ENCODE assay signal across 8 cellular contexts in genomic region chr16:8959921-8960787, GRCh38. TPM values are rescaled to one million over a fixed set of nuclear protein-coding genes. Genes with fewer than 3 reads are reported as not detected.
DNase-seq lines count a peak whose midpoint lies in the region; ATAC-seq and TF ChIP-seq lines count a peak whose summit lies in the region.

No MANE protein-coding gene starts in this region.

- H3K9me3 Mint-ChIP-seq in activated naive CD8-positive, alpha-beta T cell treated with anti-CD3 and anti-CD28 coated beads, Interleukin-2, amount 50 U/mL, for 24 hours, result no peaks in the 10 kb centered on the region

- TF ChIP-seq CTCF in BE2C (IDR thresholded peaks at IDR 0.05; ENCODE audit: low read depth, low read length) (no peak), left lung (IDR thresholded peaks at IDR 0.05) (no peak)

- peaks cover 13% of the 10 kb centered on the region for H3K36me3 Mint-ChIP-seq in activated naive CD8-positive, alpha-beta T cell treated with anti-CD3 and anti-CD28 coated beads, Interleukin-2, amount 50 U/mL, for 24 hours (ENCODE audit: low read depth)

- H3K4me1 ChIP-seq in BE2C (peaks cover 38% of the 10 kb centered on the region), HUES48 (ENCODE audit: control insufficient read depth, insufficient read depth, low read length) (peaks cover 56% of the 10 kb centered on the region), left lung (peaks cover 52 to 84% of the 10 kb centered on the region in 2 donors)

- no peaks in the 10 kb centered on the region for H3K27me3 Mint-ChIP-seq in activated naive CD8-positive, alpha-beta T cell treated with anti-CD3 and anti-CD28 coated beads, Interleukin-2, amount 50 U/mL, for 24 hours

- H3K4me1 Mint-ChIP-seq in activated naive CD8-positive, alpha-beta T cell treated with anti-CD3 and anti-CD28 coated beads, Interleukin-2, amount 50 U/mL, for 24 hours, result peaks cover 78% of the 10 kb centered on the region

- no peak overlapping the region for H3K9ac ChIP-seq in HUES48 (ENCODE audit: low read depth, low read length)

- peak; percentile 16 for ATAC-seq in activated naive CD8-positive, alpha-beta T cell treated with anti-CD3 and anti-CD28 coated beads, Interleukin-2, amount 50 U/mL, for 24 hours
- no peak for ATAC-seq in left lung
- ATAC-seq in GM18519 (IDR thresholded peaks at IDR 0.05; ENCODE audit: low FRiP score, unreplicated experiment), result no peak
- no peak for ATAC-seq in HG03196 (IDR thresholded peaks at IDR 0.05; ENCODE audit: unreplicated experiment)

- H3K27ac ChIP-seq in HUES48 (ENCODE audit: low read depth, low read length) (peak overlapping the region; percentile 65), left lung (peak overlapping the region; percentile 26 to 68)

- H3K4me3 ChIP-seq in BE2C (ENCODE audit: low read depth, low read length), result peak overlapping the region; percentile 12; the same call in 1 of the 2 replicates
- H3K4me3 ChIP-seq in HUES48 (ENCODE audit: low read depth, low read length), result peak overlapping the region; percentile 42
- no peak overlapping the region for H3K4me3 ChIP-seq in left lung

- H3K27ac Mint-ChIP-seq in activated naive CD8-positive, alpha-beta T cell treated with anti-CD3 and anti-CD28 coated beads, Interleukin-2, amount 50 U/mL, for 24 hours, result peak overlapping the region; percentile 81

- H3K36me3 ChIP-seq in BE2C, result peaks cover 5% of the 10 kb centered on the region
- no peaks in the 10 kb centered on the region for H3K36me3 ChIP-seq in HUES48 (ENCODE audit: control insufficient read depth, insufficient read depth, low read length)
- no peaks in the 10 kb centered on the region for H3K36me3 ChIP-seq in left lung

- H3K9me3 ChIP-seq in BE2C (no peaks in the 10 kb centered on the region), HUES48 (ENCODE audit: control insufficient read depth, insufficient read depth, low read length) (no peaks in the 10 kb centered on the region), left lung (no peaks in the 10 kb centered on the region)

- no peaks in the 10 kb centered on the region for H3K27me3 ChIP-seq in BE2C
- peaks cover 9% of the 10 kb centered on the region for H3K27me3 ChIP-seq in HUES48 (ENCODE audit: control insufficient read depth, insufficient read depth, low read length)
- H3K27me3 ChIP-seq in left lung, result no peaks in the 10 kb centered on the region

- intact Hi-C loops in left lung (cut with DNase I), result no loop called here

- DNase-seq in BE2C (no peak), left lung (no peak), COLO829 (ENCODE audit: low spot score) (no peak), kidney glomerular epithelial cell (lab: John Stamatoyannopoulos, UW) (no peak)
- DNase-seq in activated naive CD8-positive, alpha-beta T cell treated with anti-CD3 and anti-CD28 coated beads, Interleukin-2, amount 50 U/mL, for 24 hours, result no peak

- H3K4me3 Mint-ChIP-seq in activated naive CD8-positive, alpha-beta T cell treated with anti-CD3 and anti-CD28 coated beads, Interleukin-2, amount 50 U/mL, for 24 hours, result peak overlapping the region; percentile 92

RNA-seq across cellular contexts. Expression of gene USP7, which starts 3.6 kb away (rescaled TPM):
- 70.9 TPM for polyA plus RNA-seq in BE2C (2012; ENCODE audit: insufficient read depth, insufficient read length, low read depth)
- total RNA-seq in left lung, result 10 to 100 TPM; 70.4 to 98.4 TPM

Comparison
In these comparisons a context has a peak if more than half of its experiments do, and no peak if none do; other contexts are left out.
1. H3K4me3 ChIP-seq: peak in BE2C (single experiment) and HUES48 (single experiment); none in left lung (0 of 2).